Comparison of ENCODE assay signal across 9 cellular contexts in the genomic region with DNA sequence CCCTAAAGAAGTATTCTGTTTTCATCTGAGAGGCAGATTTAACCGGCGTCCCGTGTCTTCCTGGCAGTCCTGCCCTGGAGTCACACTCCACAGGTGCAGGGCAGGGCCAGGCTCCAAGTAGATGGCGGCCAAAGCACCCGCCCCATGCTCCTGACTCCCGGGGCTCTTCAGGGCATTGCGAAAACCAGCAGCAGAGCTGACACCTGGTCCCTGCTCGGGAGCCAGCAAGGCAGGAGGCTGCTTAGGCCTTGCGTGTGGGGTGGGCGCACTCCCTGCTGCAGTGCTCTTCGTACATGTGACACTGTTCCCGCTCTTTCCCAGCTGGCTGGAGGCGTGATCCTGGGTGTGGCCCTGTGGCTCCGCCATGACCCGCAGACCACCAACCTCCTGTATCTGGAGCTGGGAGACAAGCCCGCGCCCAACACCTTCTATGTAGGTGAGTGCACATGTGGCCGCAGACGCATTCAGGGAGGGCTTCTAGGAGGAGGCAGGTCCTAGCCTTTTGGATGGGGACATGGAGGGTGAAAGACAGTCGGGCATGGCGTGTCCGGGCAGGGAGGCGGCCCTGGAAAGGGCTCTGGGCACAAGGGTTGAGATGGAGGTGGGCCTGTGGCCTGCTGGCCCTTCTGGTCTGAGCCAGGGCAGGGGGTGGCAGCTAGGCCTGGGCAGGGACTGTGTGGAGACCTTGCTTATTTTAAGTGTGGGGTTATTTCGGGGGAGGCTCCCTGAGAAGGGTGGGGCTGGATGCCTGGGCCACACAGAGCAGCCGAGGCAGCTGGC. TPM values are rescaled to one million over a fixed set of nuclear protein-coding genes. Genes with fewer than 3 reads are reported as not detected.
DNase-seq lines count a peak whose midpoint lies in the region; FAIRE-seq and TF ChIP-seq lines count a peak whose summit lies in the region.
"Had no signal": no experiment of that assay in that cellular context is flagged by ENCODE, and none has a peak within 500 bp of the region (broad histone marks: within the 10 kb centered on the region; RNA-seq: fewer than 3 reads in every experiment).

No MANE protein-coding gene starts in this region.

- no peaks in the 10 kb centered on the region for H3K36me3 ChIP-seq in CD4-positive, alpha-beta memory T cell (ENCODE audit: insufficient read depth, low read length)
- H3K36me3 ChIP-seq in OCI-LY7 (ENCODE audit: insufficient read depth, low read length) (peaks cover 80% of the 10 kb centered on the region), fibroblast of lung (ENCODE audit: control insufficient read depth, insufficient read depth, low read length) (peaks cover 35% of the 10 kb centered on the region)

- TF ChIP-seq CTCF in OCI-LY7 (conservative IDR thresholded peaks at IDR 0.05; ENCODE audit: low read length), result no peak
- TF ChIP-seq CTCF in fibroblast of lung (conservative IDR thresholded peaks at IDR 0.05 in 1 of 2, IDR thresholded peaks at IDR 0.05 in 1 of 2; ENCODE audit: low read depth in 1 of 2, low read length in 2 of 2), result no peak
- TF ChIP-seq CTCF in osteocyte (IDR thresholded peaks at IDR 0.05), result no peak

- no peak overlapping the region for H3K4me3 ChIP-seq in CD4-positive, alpha-beta memory T cell (ENCODE audit: low read length in 2 of 2)
- peak overlapping the region; percentile 80 for H3K4me3 ChIP-seq in OCI-LY7 (ENCODE audit: low read depth, low read length, poor library complexity, severe bottlenecking)
- no peak overlapping the region for H3K4me3 ChIP-seq in fibroblast of lung (replicated peaks in 1 of 4; ENCODE audit: control extremely low read depth in 1 of 4, insufficient read depth in 1 of 4, low read depth in 3 of 4, low read length in 4 of 4)
- H3K4me3 ChIP-seq: testis had no signal

- H3K9me3 ChIP-seq in CD4-positive, alpha-beta memory T cell (ENCODE audit: control insufficient read depth in 1 of 2, low read length in 2 of 2), result no peaks in the 10 kb centered on the region
- H3K9me3 ChIP-seq in OCI-LY7 (ENCODE audit: low read length) (no peaks in the 10 kb centered on the region), fibroblast of lung (ENCODE audit: control insufficient read depth, insufficient read depth, low read depth, low read length) (no peaks in the 10 kb centered on the region)
- H3K9me3 ChIP-seq: testis had no signal

- H3K4me1 Mint-ChIP-seq in CD4-positive, alpha-beta memory T cell, result peaks cover 18 to 47% (median 33%) of the 10 kb centered on the region in 4 donors
- peaks cover 46% of the 10 kb centered on the region for H3K4me1 Mint-ChIP-seq in osteocyte (ENCODE audit: unreplicated experiment)
- peaks cover 25% of the 10 kb centered on the region for H3K4me1 Mint-ChIP-seq in activated CD4-positive, alpha-beta memory T cell treated with anti-CD3 and anti-CD28 coated beads for 36 hours (ENCODE audit: low read depth)

- no peak overlapping the region for H3K27ac ChIP-seq in CD4-positive, alpha-beta memory T cell (ENCODE audit: low read depth, low read length)
- H3K27ac ChIP-seq in OCI-LY7 (ENCODE audit: low read depth, low read length, poor library complexity, severe bottlenecking), result peak overlapping the region; percentile 99
- H3K27ac ChIP-seq in fibroblast of lung (ENCODE audit: insufficient read depth, low read length), result peak overlapping the region; percentile 11

- no peak for DNase-seq in CD4-positive, alpha-beta memory T cell
- no peak for DNase-seq in OCI-LY7 (ENCODE audit: low spot score)
- DNase-seq in fibroblast of lung (ENCODE audit: low read depth in 2 of 2), result peak in 1 of 2 donors; percentile 9
- DNase-seq in osteocyte (ENCODE audit: extremely low spot score, unreplicated experiment), result no peak
- no peak for DNase-seq in RCC 7860 (ENCODE audit: low spot score)
- DNase-seq in stimulated activated CD4-positive, alpha-beta T cell treated with anti-CD3 and anti-CD28 coated beads, Interleukin-12 subunit alpha, Interleukin-12 subunit beta, amount 100 ng/mL, for 4 hours, result no peak
- no peak for DNase-seq in activated CD4-positive, alpha-beta memory T cell treated with anti-CD3 and anti-CD28 coated beads for 36 hours
- DNase-seq in DMS114 treated with DMSO at 0.1 percent for 48 hours (lab: John Stamatoyannopoulos, UW; ENCODE audit: unreplicated experiment), result no peak

- CTCF ChIA-PET in CD4-positive, alpha-beta memory T cell (lab: Charles Lee; ENCODE audit: partially characterized antibody), result no interaction called here
- CTCF ChIA-PET in OCI-LY7 (lab: Charles Lee; ENCODE audit: unreplicated experiment), result interaction anchor here (0.6 to 1.1 kb wide), 4 partner anchors 13 to 85 kb away, joined by 3 to 8 read pairs (median 4); partner anchors contain the start of gene CD81
- CTCF ChIA-PET in activated CD4-positive, alpha-beta memory T cell treated with anti-CD3 and anti-CD28 coated beads for 36 hours (lab: Charles Lee), result no interaction called here

- H3K4me1 ChIP-seq in CD4-positive, alpha-beta memory T cell (ENCODE audit: insufficient read depth, low read length), result peaks cover 46% of the 10 kb centered on the region
- H3K4me1 ChIP-seq in OCI-LY7 (ENCODE audit: insufficient read depth, low read length, poor library complexity, severe bottlenecking) (peaks cover 96% of the 10 kb centered on the region), fibroblast of lung (ENCODE audit: control insufficient read depth, extremely low read depth, insufficient read depth, low read length) (peaks cover 39% of the 10 kb centered on the region)

- H3K27me3 ChIP-seq in CD4-positive, alpha-beta memory T cell (ENCODE audit: insufficient read depth, low read length), result no peaks in the 10 kb centered on the region
- no peaks in the 10 kb centered on the region for H3K27me3 ChIP-seq in fibroblast of lung (ENCODE audit: control insufficient read depth, insufficient read depth, low read length)
- H3K27me3 ChIP-seq: testis had no signal

- H3K36me3 Mint-ChIP-seq in CD4-positive, alpha-beta memory T cell, result peaks cover 6 to 13% of the 10 kb centered on the region in 2 donors
- peaks cover 2% of the 10 kb centered on the region for H3K36me3 Mint-ChIP-seq in osteocyte (ENCODE audit: unreplicated experiment)
- H3K36me3 Mint-ChIP-seq in activated CD4-positive, alpha-beta memory T cell treated with anti-CD3 and anti-CD28 coated beads for 36 hours, result peaks cover 6% of the 10 kb centered on the region

- intact Hi-C loops in CD4-positive, alpha-beta memory T cell (cut with micrococcal nuclease), result no loop called here
- intact Hi-C loops in OCI-LY7 (cut with micrococcal nuclease; ENCODE audit: unreplicated experiment), result no loop called here
- intact Hi-C loops in activated CD4-positive, alpha-beta memory T cell treated with anti-CD3 and anti-CD28 coated beads for 36 hours (cut with micrococcal nuclease), result no loop called here

- peaks cover 80% of the 10 kb centered on the region for H3K79me2 ChIP-seq in OCI-LY7 (ENCODE audit: insufficient read depth, low read depth, low read length)
- peaks cover 86% of the 10 kb centered on the region for H3K79me2 ChIP-seq in fibroblast of lung (ENCODE audit: control insufficient read depth, insufficient read depth, low read length)

- BruUV-seq in OCI-LY7 (replicated peaks; lab: Mats Ljungman, UMichigan), result no TSS peak

- H3K27me3 Mint-ChIP-seq in CD4-positive, alpha-beta memory T cell, result no peaks in the 10 kb centered on the region
- no peaks in the 10 kb centered on the region for H3K27me3 Mint-ChIP-seq in osteocyte (ENCODE audit: unreplicated experiment)
- no peaks in the 10 kb centered on the region for H3K27me3 Mint-ChIP-seq in activated CD4-positive, alpha-beta memory T cell treated with anti-CD3 and anti-CD28 coated beads for 36 hours

- no peak for FAIRE-seq in RCC 7860 (lab: Jason Lieb, UNC)

- H2AFZ ChIP-seq in OCI-LY7 (ENCODE audit: low read length) (no peak overlapping the region), fibroblast of lung (ENCODE audit: low read length) (no peak overlapping the region)

- peak overlapping the region; percentile 31 to 89 (median 73) for H3K27ac Mint-ChIP-seq in CD4-positive, alpha-beta memory T cell
- peak overlapping the region; percentile 88 for H3K27ac Mint-ChIP-seq in osteocyte (ENCODE audit: unreplicated experiment)
- H3K27ac Mint-ChIP-seq in activated CD4-positive, alpha-beta memory T cell treated with anti-CD3 and anti-CD28 coated beads for 36 hours, result no peak overlapping the region

- H3K4me2 ChIP-seq in OCI-LY7 (ENCODE audit: low read length) (peak overlapping the region; percentile 97), fibroblast of lung (ENCODE audit: extremely low read depth, insufficient read depth, low read length) (peak overlapping the region; percentile 30)

- H3K9ac ChIP-seq in fibroblast of lung (ENCODE audit: insufficient read depth, low read length), result no peak overlapping the region

- peak overlapping the region in 3 of 8 donors; percentile 13 to 75 (median 67) for H3K4me3 Mint-ChIP-seq in CD4-positive, alpha-beta memory T cell
- H3K4me3 Mint-ChIP-seq in osteocyte (ENCODE audit: unreplicated experiment), result no peak overlapping the region
- no peak overlapping the region for H3K4me3 Mint-ChIP-seq in activated CD4-positive, alpha-beta memory T cell treated with anti-CD3 and anti-CD28 coated beads for 36 hours

- H4K20me1 ChIP-seq in OCI-LY7 (ENCODE audit: insufficient read depth, low read length), result peaks cover 18% of the 10 kb centered on the region
- H4K20me1 ChIP-seq in fibroblast of lung (ENCODE audit: control insufficient read depth, extremely low read depth, insufficient read depth, low read length), result no peaks in the 10 kb centered on the region

- peaks cover 0 to 2% (median 0%) of the 10 kb centered on the region in 8 donors for H3K9me3 Mint-ChIP-seq in CD4-positive, alpha-beta memory T cell
- no peaks in the 10 kb centered on the region for H3K9me3 Mint-ChIP-seq in osteocyte (ENCODE audit: unreplicated experiment)
- no peaks in the 10 kb centered on the region for H3K9me3 Mint-ChIP-seq in activated CD4-positive, alpha-beta memory T cell treated with anti-CD3 and anti-CD28 coated beads for 36 hours

- H3K9me2 ChIP-seq in OCI-LY7 (ENCODE audit: insufficient read depth, low read length), result no peaks in the 10 kb centered on the region

- POLR2A ChIA-PET in CD4-positive, alpha-beta memory T cell (lab: Charles Lee; ENCODE audit: partially characterized antibody), result interaction anchor here (4.5 kb wide), 1 partner anchor 10 kb away, joined by 23 read pairs; the partner anchor contains the start of gene TSSC4
- POLR2A ChIA-PET in OCI-LY7 (lab: Charles Lee), result interaction anchor here (0.6 kb wide), 1 partner anchor 101 kb away, joined by 5 read pairs; no protein-coding TSS in a partner anchor
- POLR2A ChIA-PET in activated CD4-positive, alpha-beta memory T cell treated with anti-CD3 and anti-CD28 coated beads for 36 hours (lab: Charles Lee), result interaction anchor here (1.9 kb wide), 1 partner anchor 13 kb away, joined by 5 read pairs; the partner anchor contains the start of gene CD81

RNA-seq across cellular contexts. Expression of gene TSSC4, which starts 10.3 kb away (rescaled TPM):
- total RNA-seq in CD4-positive, alpha-beta memory T cell, result 10 to 100 TPM; 58.6 to 65.8 TPM
- polyA plus RNA-seq in CD4-positive, alpha-beta memory T cell, result 10 to 100 TPM; 54.6 to 79.8 TPM
- total RNA-seq in OCI-LY7 (2014; rRNA removed; shearing (Covaris generic)), result 40.4 and 43.5 TPM in 2 replicates
- total RNA-seq in OCI-LY7 (2022) (41.3 and 50.9 TPM in 2 replicates), fibroblast of lung (48.7 and 51.1 TPM in 2 replicates), osteocyte (50.6 and 54.5 TPM in 2 replicates)
- polyA plus RNA-seq in fibroblast of lung, result 8.8 and 10.9 TPM in 2 replicates
- polyA plus RNA-seq in fibroblast of lung (2012), result 22.8 and 45.2 TPM in 2 replicates
- polyA minus RNA-seq in fibroblast of lung (ENCODE audit: low replicate concordance), result 12.3 and 12.7 TPM in 2 replicates
- 10 to 100 TPM; 33.8 to 40.2 TPM for total RNA-seq in activated CD4-positive, alpha-beta memory T cell treated with anti-CD3 and anti-CD28 coated beads for 36 hours

RNA-seq across cellular contexts. Expression of gene CD81, which starts 13.2 kb away (rescaled TPM):
- total RNA-seq in CD4-positive, alpha-beta memory T cell, result 100 to 1,000 TPM; 113 to 118 TPM
- polyA plus RNA-seq in CD4-positive, alpha-beta memory T cell, result 10 to 100 TPM; 15.2 to 54.1 TPM
- total RNA-seq in OCI-LY7 (2014; rRNA removed; shearing (Covaris generic)), result 233 and 290 TPM in 2 replicates
- total RNA-seq in OCI-LY7 (2022), result 343 and 404 TPM in 2 replicates
- 289 and 438 TPM in 2 replicates for total RNA-seq in fibroblast of lung
- 572 and 611 TPM in 2 replicates for polyA plus RNA-seq in fibroblast of lung
- polyA plus RNA-seq in fibroblast of lung (2012), result 915 and 985 TPM in 2 replicates
- 2,053 and 2,241 TPM in 2 replicates for polyA minus RNA-seq in fibroblast of lung (ENCODE audit: low replicate concordance)
- 652 and 682 TPM in 2 replicates for total RNA-seq in osteocyte
- total RNA-seq in activated CD4-positive, alpha-beta memory T cell treated with anti-CD3 and anti-CD28 coated beads for 36 hours, result 100 to 1,000 TPM; 177 to 178 TPM

RNA-seq across cellular contexts. Expression of gene TRPM5, which starts 54.0 kb away (rescaled TPM):
- total RNA-seq in CD4-positive, alpha-beta memory T cell, result under 1 TPM; 0.19 to 0.23 TPM
- polyA plus RNA-seq in CD4-positive, alpha-beta memory T cell, result not detected
- not detected in 2 replicates for total RNA-seq in OCI-LY7 (2014; rRNA removed; shearing (Covaris generic))
- total RNA-seq in OCI-LY7 (2022) (not detected in 2 replicates), fibroblast of lung (not detected in 2 replicates), osteocyte (not detected in 2 replicates)
- not detected in 2 replicates for polyA plus RNA-seq in fibroblast of lung
- polyA plus RNA-seq in fibroblast of lung (2012), result not detected in 2 replicates
- not detected in 2 replicates for polyA minus RNA-seq in fibroblast of lung (ENCODE audit: low replicate concordance)
- not detected for total RNA-seq in activated CD4-positive, alpha-beta memory T cell treated with anti-CD3 and anti-CD28 coated beads for 36 hours

RNA-seq across cellular contexts. Expression of gene KCNQ1, which starts 54.5 kb away (rescaled TPM):
- 10 to 100 TPM; 21.4 to 21.6 TPM for total RNA-seq in CD4-positive, alpha-beta memory T cell
- 10 to 100 TPM in 1 of 2 donors, 1 to 10 TPM in 1; 5.4 to 21.7 TPM for polyA plus RNA-seq in CD4-positive, alpha-beta memory T cell
- total RNA-seq in OCI-LY7 (2014; rRNA removed; shearing (Covaris generic)), result 0.22 and 0.72 TPM in 2 replicates
- 1.3 and 1.8 TPM in 2 replicates for total RNA-seq in OCI-LY7 (2022)
- total RNA-seq in fibroblast of lung, result not detected in 2 replicates
- polyA plus RNA-seq in fibroblast of lung, result not detected in 2 replicates
- polyA plus RNA-seq in fibroblast of lung (2012), result not detected in 2 replicates
- polyA minus RNA-seq in fibroblast of lung (ENCODE audit: low replicate concordance), result not detected in 2 replicates
- total RNA-seq in osteocyte, result 0.16 TPM in 1 of 2 replicates, not detected in the other
- total RNA-seq in activated CD4-positive, alpha-beta memory T cell treated with anti-CD3 and anti-CD28 coated beads for 36 hours, result 10 to 100 TPM; 10.7 to 10.8 TPM
